14 cellular contexts compared by ENCODE assay signal in genomic region chr6:51459958-51460357, GRCh38.
DNase-seq lines count a peak whose midpoint lies in the region; ATAC-seq and TF ChIP-seq lines count a peak whose summit lies in the region.
"Had no signal": no experiment of that assay in that cellular context is flagged by ENCODE, and none has a peak within 500 bp of the region (broad histone marks: within the 10 kb centered on the region; RNA-seq: fewer than 3 reads in every experiment).

No MANE protein-coding gene starts in this region.

- no peaks in the 10 kb centered on the region for H3K4me1 ChIP-seq in foreskin keratinocyte
- H3K4me1 ChIP-seq: parathyroid adenoma, tibial artery had no signal

- TF ChIP-seq CTCF in GM10248 (IDR thresholded peaks at IDR 0.05; ENCODE audit: control extremely low read depth, extremely low read depth, low read depth, missing control alignments) (no peak), foreskin keratinocyte (conservative IDR thresholded peaks at IDR 0.05) (no peak)

- DNase-seq in GM10248 (ENCODE audit: extremely low spot score) (peak; percentile 28), retina (no peak), NAMALWA (ENCODE audit: low spot score) (no peak), foreskin keratinocyte (no peak)
- DNase-seq in activated CD4-positive, alpha-beta T cell treated with anti-CD3 and anti-CD28 coated beads for 1 hour: no peak
- DNase-seq: activated effector memory CD4-positive, alpha-beta T cell treated with anti-CD3 and anti-CD28 coated beads, Interleukin-2, amount 50 U/mL, for 16 hours; DMS79 treated with DMSO at 0.1 percent for 48 hours; foreskin fibroblast; H7; tibial artery had no signal

- POLR2A ChIA-PET in GM10248 (lab: Yijun Ruan, JAX): no interaction called here

- ATAC-seq in GM19351 (IDR thresholded peaks at IDR 0.05; ENCODE audit: unreplicated experiment) (peak; percentile 98), HG02798 (IDR thresholded peaks at IDR 0.05; ENCODE audit: poor library complexity, unreplicated experiment) (peak; percentile 93), HG03469 (IDR thresholded peaks at IDR 0.05; ENCODE audit: unreplicated experiment) (peak; percentile 95), foreskin keratinocyte (no peak)

- H3K27ac ChIP-seq in foreskin keratinocyte: no peak overlapping the region
- H3K27ac ChIP-seq: parathyroid adenoma, tibial artery had no signal

- H3K27me3 ChIP-seq in foreskin keratinocyte: no peaks in the 10 kb centered on the region
- H3K27me3 ChIP-seq: tibial artery had no signal

- CTCF ChIA-PET in GM10248 (lab: Yijun Ruan, JAX): no interaction called here
